1 cellular context compared by ENCODE assay signal in the genomic region with DNA sequence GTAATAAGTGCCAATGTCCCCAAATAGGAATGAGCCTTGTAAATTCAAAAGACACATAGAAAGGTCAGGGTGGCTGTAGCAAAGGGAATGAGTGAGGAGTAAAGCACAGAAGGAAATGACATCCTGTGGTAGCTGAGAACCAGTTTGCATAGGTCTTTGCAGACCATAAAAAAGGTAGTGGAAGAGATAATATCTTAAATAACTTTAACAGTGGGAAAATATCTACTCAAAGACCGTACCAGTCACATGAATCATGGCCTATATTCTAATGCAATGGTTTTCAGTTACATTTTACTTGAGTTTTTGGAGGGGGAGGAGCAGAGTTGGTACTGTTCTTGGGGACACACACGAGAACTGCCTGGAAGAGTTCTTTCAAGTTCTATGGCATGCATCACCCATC.
TF ChIP-seq lines count a peak whose summit lies in the region.

No MANE protein-coding gene starts in this region.

TF ChIP-seq in SK-N-SH, 30 proteins besides CTCF, POLR2A, EP300 and RAD21 (continued from another document):
- TF ChIP-seq ELF1 (IDR thresholded peaks at IDR 0.05): no peak
- TF ChIP-seq, protein P1, sequence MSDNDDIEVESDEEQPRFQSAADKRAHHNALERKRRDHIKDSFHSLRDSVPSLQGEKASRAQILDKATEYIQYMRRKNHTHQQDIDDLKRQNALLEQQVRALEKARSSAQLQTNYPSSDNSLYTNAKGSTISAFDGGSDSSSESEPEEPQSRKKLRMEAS (IDR thresholded peaks at IDR 0.05; ENCODE audit: low read depth): no peak
